Comparison of ENCODE assay signal across 11 cellular contexts in genomic region chr9:79883073-79883645, GRCh38.
DNase-seq lines count a peak whose midpoint lies in the region; ATAC-seq, FAIRE-seq and TF ChIP-seq lines count a peak whose summit lies in the region.
"Had no signal": no experiment of that assay in that cellular context is flagged by ENCODE, and none has a peak within 500 bp of the region (broad histone marks: within the 10 kb centered on the region; RNA-seq: fewer than 3 reads in every experiment).

No MANE protein-coding gene starts in this region.

- peak; percentile 68 for ATAC-seq in GM21447 (IDR thresholded peaks at IDR 0.05; ENCODE audit: unreplicated experiment)
- ATAC-seq: K562 had no signal

- FAIRE-seq in frontal cortex (lab: Jason Lieb, UNC): no peak
- FAIRE-seq: K562, TTC549 had no signal

- intact Hi-C loops in lower leg skin (cut with DNase I; ENCODE audit: low total_unique reads): no loop called here

- WGBS in lower leg skin, 2 donors: 74 to 86% methylated on average over 3 of the region's 3 CpGs

- DNase-seq in NB4 (ENCODE audit: low read depth) (peak; percentile 28), NCI-H446 treated with DMSO at 0.1 percent for 48 hours (lab: John Stamatoyannopoulos, UW) (no peak), lower leg skin (ENCODE audit: low spot score in 2 of 2) (no peak), frontal cortex (ENCODE audit: low spot score in 2 of 2) (no peak), NCI-H2171 (lab: John Stamatoyannopoulos, UW) (no peak)
- peak; percentile 49 for DNase-seq in activated gamma-delta T cell treated with anti-CD3 and anti-CD28 coated beads, Interleukin-2, amount 50 U/mL, for 16 hours (ENCODE audit: low read depth)
- DNase-seq in stimulated activated CD8-positive, alpha-beta memory T cell treated with anti-CD3 and anti-CD28 coated beads, Interleukin-7, amount 100 ng/mL, for 1 hour (ENCODE audit: low read depth in 2 of 2): peak; percentile 24 to 27
- DNase-seq: tibial artery had no signal

- H3K4me3 ChIP-seq in NB4 (ENCODE audit: low read depth, low read length) (no peak overlapping the region), lower leg skin (ENCODE audit: low read depth, poor library complexity, severe bottlenecking) (no peak overlapping the region)
- H3K4me3 ChIP-seq: K562, tibial artery had no signal

- TF ChIP-seq POLR2A in NB4 (IDR thresholded peaks at IDR 0.05; ENCODE audit: extremely low read depth, insufficient read length) (no peak), lower leg skin (IDR thresholded peaks at IDR 0.05) (no peak)

- no peak for TF ChIP-seq CTCF in NB4 (IDR thresholded peaks at IDR 0.05; ENCODE audit: low read depth, low read length)
- no peak for TF ChIP-seq CTCF in lower leg skin (IDR thresholded peaks at IDR 0.05)

Comparison
In these comparisons a context has a peak if more than half of its experiments do, and no peak if none do; other contexts are left out.
1. DNase-seq: peak in NB4 (single experiment), activated gamma-delta T cell treated with anti-CD3 and anti-CD28 coated beads, Interleukin-2, amount 50 U/mL, for 16 hours (single experiment) and stimulated activated CD8-positive, alpha-beta memory T cell treated with anti-CD3 and anti-CD28 coated beads, Interleukin-7, amount 100 ng/mL, for 1 hour (2 of 2); none in NCI-H446 treated with DMSO at 0.1 percent for 48 hours (single experiment), lower leg skin (0 of 2), frontal cortex (0 of 2) and NCI-H2171 (single experiment).